ENCODE assay signal across 8 cellular contexts in genomic region chr5:123438244-123438643, GRCh38. TPM values are rescaled to one million over a fixed set of nuclear protein-coding genes. Genes with fewer than 3 reads are reported as not detected.
DNase-seq lines count a peak whose midpoint lies in the region; ATAC-seq lines count a peak whose summit lies in the region.

No MANE protein-coding gene starts in this region.

- no peaks in the 10 kb centered on the region for H3K27me3 Mint-ChIP-seq in activated T-helper 1 cell treated with anti-CD3 and anti-CD28 coated beads, Interleukin-12 subunit alpha, Interleukin-12 subunit beta, Interleukin-2, Interleukin-4 antibody, amounts not matched to agents 30 ng/mL and 10 ng/mL and 1 ng/mL, durations not matched to agents 14 hours and 24 hours and 36 hours (ENCODE audit: insufficient read depth)

- intact Hi-C loops in activated T-helper 1 cell treated with anti-CD3 and anti-CD28 coated beads, Interleukin-12 subunit alpha, Interleukin-12 subunit beta, Interleukin-2, Interleukin-4 antibody, amounts not matched to agents 30 ng/mL and 10 ng/mL and 1 ng/mL, durations not matched to agents 14 hours and 24 hours and 36 hours (cut with micrococcal nuclease) = loop anchor here (1.0 to 5.0 kb wide), 3 partner anchors 8 to 1476 kb away; partner anchors contain the start of gene SRFBP1
- intact Hi-C loops in cardiac septum (cut with DNase I) = no loop called here

- H3K9me3 Mint-ChIP-seq in activated T-helper 1 cell treated with anti-CD3 and anti-CD28 coated beads, Interleukin-12 subunit alpha, Interleukin-12 subunit beta, Interleukin-2, Interleukin-4 antibody, amounts not matched to agents 30 ng/mL and 10 ng/mL and 1 ng/mL, durations not matched to agents 14 hours and 24 hours and 36 hours = no peaks in the 10 kb centered on the region

- ATAC-seq in GM18517 (IDR thresholded peaks at IDR 0.05; ENCODE audit: unreplicated experiment) = peak; percentile 74
- peak; percentile 79 for ATAC-seq in GM19397 (IDR thresholded peaks at IDR 0.05; ENCODE audit: unreplicated experiment)
- ATAC-seq in HG02973 (IDR thresholded peaks at IDR 0.05; ENCODE audit: unreplicated experiment) = peak; percentile 82
- no peak for ATAC-seq in GM21515 (IDR thresholded peaks at IDR 0.05; ENCODE audit: unreplicated experiment)

- H3K27ac Mint-ChIP-seq in activated T-helper 1 cell treated with anti-CD3 and anti-CD28 coated beads, Interleukin-12 subunit alpha, Interleukin-12 subunit beta, Interleukin-2, Interleukin-4 antibody, amounts not matched to agents 30 ng/mL and 10 ng/mL and 1 ng/mL, durations not matched to agents 14 hours and 24 hours and 36 hours = peak overlapping the region; percentile 80

- H3K4me1 Mint-ChIP-seq in activated T-helper 1 cell treated with anti-CD3 and anti-CD28 coated beads, Interleukin-12 subunit alpha, Interleukin-12 subunit beta, Interleukin-2, Interleukin-4 antibody, amounts not matched to agents 30 ng/mL and 10 ng/mL and 1 ng/mL, durations not matched to agents 14 hours and 24 hours and 36 hours (ENCODE audit: low read depth) = peaks cover 36% of the 10 kb centered on the region

- no peaks in the 10 kb centered on the region for H3K36me3 Mint-ChIP-seq in activated T-helper 1 cell treated with anti-CD3 and anti-CD28 coated beads, Interleukin-12 subunit alpha, Interleukin-12 subunit beta, Interleukin-2, Interleukin-4 antibody, amounts not matched to agents 30 ng/mL and 10 ng/mL and 1 ng/mL, durations not matched to agents 14 hours and 24 hours and 36 hours (ENCODE audit: low read depth)

- H3K4me3 Mint-ChIP-seq in activated T-helper 1 cell treated with anti-CD3 and anti-CD28 coated beads, Interleukin-12 subunit alpha, Interleukin-12 subunit beta, Interleukin-2, Interleukin-4 antibody, amounts not matched to agents 30 ng/mL and 10 ng/mL and 1 ng/mL, durations not matched to agents 14 hours and 24 hours and 36 hours = peak overlapping the region; percentile 9

- no peak for DNase-seq in activated T-helper 1 cell treated with anti-CD3 and anti-CD28 coated beads, Interleukin-12 subunit alpha, Interleukin-12 subunit beta, Interleukin-2, Interleukin-4 antibody, amounts not matched to agents 30 ng/mL and 10 ng/mL and 1 ng/mL, durations not matched to agents 14 hours and 24 hours and 36 hours (ENCODE audit: low spot score)
- DNase-seq in cardiac septum (ENCODE audit: low spot score) = no peak
- no peak for DNase-seq in UCSD-AML1 (lab: John Stamatoyannopoulos, UW; ENCODE audit: unreplicated experiment)
- no peak for DNase-seq in NCI-H748 treated with DMSO at 0.1 percent for 48 hours (lab: John Stamatoyannopoulos, UW)

RNA-seq across cellular contexts. Expression of gene CEP120, which starts 15.0 kb away (rescaled TPM):
- total RNA-seq in activated T-helper 1 cell treated with anti-CD3 and anti-CD28 coated beads, Interleukin-12 subunit alpha, Interleukin-12 subunit beta, Interleukin-2, Interleukin-4 antibody, amounts not matched to agents 30 ng/mL and 10 ng/mL and 1 ng/mL, durations not matched to agents 14 hours and 24 hours and 36 hours = 29.8 and 32.5 TPM in 2 replicates
- 10.2 TPM for total RNA-seq in cardiac septum
